16 cellular contexts compared by ENCODE assay signal in the genomic region with DNA sequence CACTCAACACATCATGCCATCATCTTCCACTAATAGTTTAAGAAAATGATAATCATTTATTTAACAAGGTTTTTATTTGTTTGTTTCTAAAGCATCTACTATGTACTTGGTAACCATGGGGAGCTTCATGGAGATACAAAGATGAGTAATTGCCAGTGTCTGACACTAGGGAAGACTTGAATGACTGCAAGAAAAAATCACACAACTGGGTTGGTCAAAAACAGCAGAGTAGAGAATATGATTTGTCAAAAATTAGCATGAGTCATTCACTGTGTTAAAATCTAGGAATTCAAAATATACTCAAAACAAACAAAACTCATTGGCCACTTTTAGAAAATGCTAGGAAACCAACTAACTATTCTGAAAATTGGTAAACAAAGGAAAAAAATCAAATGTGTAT. TPM values are rescaled to one million over a fixed set of nuclear protein-coding genes. Genes with fewer than 3 reads are reported as not detected.
DNase-seq lines count a peak whose midpoint lies in the region; ATAC-seq and TF ChIP-seq lines count a peak whose summit lies in the region.
"Had no signal": no experiment of that assay in that cellular context is flagged by ENCODE, and none has a peak within 500 bp of the region (broad histone marks: within the 10 kb centered on the region; RNA-seq: fewer than 3 reads in every experiment).

No MANE protein-coding gene starts in this region.

- peak; percentile 85 for DNase-seq in AG10803 (ENCODE audit: low read depth)
- DNase-seq in LHCN-M2 (ENCODE audit: low read depth) = peak; percentile 92
- peak; percentile 85 for DNase-seq in choroid plexus epithelial cell (ENCODE audit: low read depth)
- DNase-seq in kidney glomerular epithelial cell (lab: John Stamatoyannopoulos, UW) = peak; percentile 72
- DNase-seq in NCI-H446 treated with DMSO at 0.1 percent for 48 hours (lab: John Stamatoyannopoulos, UW) = no peak
- DNase-seq in NCI-H2196 (lab: John Stamatoyannopoulos, UW; ENCODE audit: unreplicated experiment) = no peak
- DNase-seq: activated T-cell treated with anti-CD3 and anti-CD28 coated beads, Interleukin-2, amount 50 U/mL, for 1 hour; AML-193; hippocampal formation; NCI-H2029; NCI-H526; OCI-M1; stimulated activated CD4-positive, alpha-beta T cell treated with anti-CD3 and anti-CD28 coated beads, Interleukin-15, amount 100 ng/mL, for 24 hours had no signal

- ATAC-seq in HG03280 (IDR thresholded peaks at IDR 0.05; ENCODE audit: unreplicated experiment) (no peak), HG02623 (IDR thresholded peaks at IDR 0.05; ENCODE audit: unreplicated experiment) (no peak)

- H3K4me3 ChIP-seq in AG10803 (ENCODE audit: low read length) (no peak overlapping the region), choroid plexus epithelial cell (ENCODE audit: low read depth, low read length) (no peak overlapping the region)
- H3K4me3 ChIP-seq: vagina had no signal

- TF ChIP-seq CTCF in AG10803 (conservative IDR thresholded peaks at IDR 0.05; ENCODE audit: low read length) = no peak
- TF ChIP-seq CTCF in choroid plexus epithelial cell (conservative IDR thresholded peaks at IDR 0.05; ENCODE audit: low read depth, low read length) = no peak

RNA-seq across cellular contexts. Expression of gene BNC1, which starts 6.3 kb away (rescaled TPM):
- total RNA-seq in LHCN-M2 (2014; rRNA removed) = 11.5 and 13.8 TPM in 2 replicates
- 4.7 TPM for polyA plus RNA-seq in LHCN-M2 (2012)

Comparison
In these comparisons a context has a peak if more than half of its experiments do, and no peak if none do; other contexts are left out.
1. DNase-seq: peak in AG10803 (single experiment), LHCN-M2 (single experiment), choroid plexus epithelial cell (single experiment) and kidney glomerular epithelial cell (single experiment); none in NCI-H446 treated with DMSO at 0.1 percent for 48 hours (single experiment) and NCI-H2196 (single experiment).